9 cellular contexts compared by ENCODE assay signal in the genomic region with DNA sequence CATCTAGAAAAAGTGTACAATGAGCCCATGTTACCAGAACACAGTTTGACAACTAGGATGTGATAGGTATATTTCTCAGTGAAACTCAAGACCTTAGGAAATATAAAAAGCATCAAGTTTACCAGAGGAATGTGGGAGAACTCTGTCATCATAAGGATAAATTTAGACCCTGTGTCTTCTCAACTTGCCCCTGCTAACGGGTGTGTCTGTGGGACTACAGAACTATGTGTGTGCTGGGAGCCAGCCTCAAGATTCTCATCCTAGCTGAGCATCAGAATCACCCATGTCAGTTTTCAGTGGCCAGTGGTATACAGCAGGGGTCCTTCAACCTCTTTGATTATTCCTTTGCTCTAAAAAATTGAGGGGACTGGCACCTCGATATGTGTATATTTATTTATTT.
"Had no signal": no experiment of that assay in that cellular context is flagged by ENCODE, and none has a peak within 500 bp of the region (broad histone marks: within the 10 kb centered on the region; RNA-seq: fewer than 3 reads in every experiment).

No MANE protein-coding gene starts in this region.

- H3K9ac ChIP-seq: GM23248 had no signal

- H3K27me3 Mint-ChIP-seq: IgD-negative memory B cell had no signal

- H3K9me3 Mint-ChIP-seq: HFFc6, IgD-negative memory B cell had no signal

- H3K4me3 ChIP-seq: GM23248, HAP-1 had no signal

- H3K9me3 ChIP-seq: HAP-1 had no signal

- H3K36me3 ChIP-seq: HAP-1 had no signal

- H3K27ac Mint-ChIP-seq: HFFc6, IgD-negative memory B cell had no signal

- H3K4me3 Mint-ChIP-seq: HFFc6, IgD-negative memory B cell had no signal

- FAIRE-seq: HepG2 had no signal

- H3K27ac ChIP-seq: GM23248, HL-60 had no signal

- DNase-seq: GM23248, GOT3, H7, HFFc6, KBM-7 had no signal

- H2AFZ ChIP-seq: GM23248 had no signal

- H3K4me1 ChIP-seq: HAP-1 had no signal
